In the genomic region with DNA sequence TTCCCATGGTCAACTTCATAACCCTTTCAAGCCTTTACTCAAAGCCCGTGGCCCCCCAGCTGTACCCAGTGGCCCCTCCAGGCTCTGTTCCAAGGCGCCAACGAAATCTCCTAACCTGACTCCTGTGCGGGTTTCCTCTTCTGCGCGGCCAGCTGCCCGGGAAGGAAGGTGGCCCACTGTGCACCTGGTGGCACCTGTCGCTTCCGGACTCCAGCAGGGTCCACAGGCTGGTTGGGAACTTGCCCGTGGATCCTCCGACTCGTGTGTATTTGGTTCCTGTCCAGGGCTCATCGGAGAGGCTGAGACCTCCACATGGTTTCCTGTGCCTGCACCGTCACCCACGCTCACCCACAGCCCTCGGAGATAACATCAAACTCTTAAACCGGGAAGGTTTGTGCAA, we compare ENCODE assay signal across 22 cellular contexts.
"Had no signal": no experiment of that assay in that cellular context is flagged by ENCODE, and none has a peak within 500 bp of the region (broad histone marks: within the 10 kb centered on the region; RNA-seq: fewer than 3 reads in every experiment).

No MANE protein-coding gene starts in this region.

- H3K9ac ChIP-seq: SK-N-SH had no signal

- H3K27ac ChIP-seq: RWPE1 had no signal

- ATAC-seq: Panc1, PC-3 had no signal

- DNase-seq: KBM-7; MV-4-11; NCI-H1092; NCI-H1105 treated with DMSO at 0.1 percent for 48 hours; NCI-H1417 treated with DMSO at 0.1 percent for 48 hours; NCI-H146; NCI-H1694 treated with DMSO at 0.1 percent for 48 hours; NCI-H1930; NCI-H2081; NCI-H2107; NCI-H226; NCI-H446; NCI-H510A; NCI-H524 treated with DMSO at 0.1 percent for 48 hours; NCI-H69; NCI-H774; NK-92 treated with Interleukin-12 subunit alpha and Interleukin-12 subunit beta, amount 100 ng/mL, for 24 hours; PC-3; SHP77 had no signal

- H3K9me3 ChIP-seq: SK-N-SH had no signal

- H3K4me2 ChIP-seq: SK-N-SH had no signal
